21 cellular contexts compared by ENCODE assay signal in genomic region chr2:44804406-44805235, GRCh38.
DNase-seq lines count a peak whose midpoint lies in the region; ATAC-seq and TF ChIP-seq lines count a peak whose summit lies in the region.
"Had no signal": no experiment of that assay in that cellular context is flagged by ENCODE, and none has a peak within 500 bp of the region (broad histone marks: within the 10 kb centered on the region; RNA-seq: fewer than 3 reads in every experiment).

No MANE protein-coding gene starts in this region.

- H2AFZ ChIP-seq in neural progenitor cell (replicated peaks): no peak overlapping the region

- H3K36me3 ChIP-seq in HUES64 (ENCODE audit: insufficient read depth, low read length): no peaks in the 10 kb centered on the region
- H3K36me3 ChIP-seq in neural progenitor cell: no peaks in the 10 kb centered on the region
- no peaks in the 10 kb centered on the region for H3K36me3 ChIP-seq in WERI-Rb-1
- H3K36me3 ChIP-seq: BLaER1, cardiac muscle cell had no signal

- peak overlapping the region; percentile 37 for H3K4me3 ChIP-seq in HUES64 (ENCODE audit: low read length)
- peak overlapping the region; percentile 45 for H3K4me3 ChIP-seq in neural progenitor cell
- no peak overlapping the region for H3K4me3 ChIP-seq in WERI-Rb-1 (ENCODE audit: low read depth, low read length)
- H3K4me3 ChIP-seq: A549, BLaER1, cardiac muscle cell had no signal

- peak overlapping the region; percentile 61; the same call in 1 of the 2 replicates for H3K27ac ChIP-seq in HUES64 (ENCODE audit: low read depth, low read length)
- peak overlapping the region; percentile 95 for H3K27ac ChIP-seq in neural progenitor cell
- H3K27ac ChIP-seq in WERI-Rb-1: no peak overlapping the region
- H3K27ac ChIP-seq: A549, BLaER1, cardiac muscle cell, epithelial cell of prostate had no signal

- H3K4me1 ChIP-seq in HUES64 (ENCODE audit: insufficient read depth, low read length) (peaks cover 76% of the 10 kb centered on the region), neural progenitor cell (peaks cover 88% of the 10 kb centered on the region)
- H3K4me1 ChIP-seq: A549, BLaER1 had no signal

- no peak for ATAC-seq in WTC11
- ATAC-seq in naive thymus-derived CD8-positive, alpha-beta T cell: no peak

- peaks cover 6% of the 10 kb centered on the region for H4K20me1 ChIP-seq in neural progenitor cell (ENCODE audit: low read depth)

- H3K79me2 ChIP-seq in neural progenitor cell (ENCODE audit: low read depth): no peaks in the 10 kb centered on the region

- H3K9me3 Mint-ChIP-seq in WTC11 (no peaks in the 10 kb centered on the region), neural progenitor cell (no peaks in the 10 kb centered on the region)
- peaks cover 0 to 2% (median 0%) of the 10 kb centered on the region in 9 donors for H3K9me3 Mint-ChIP-seq in naive thymus-derived CD8-positive, alpha-beta T cell

- DNase-seq in NCI-H510A treated with DMSO at 0.1 percent for 48 hours (lab: John Stamatoyannopoulos, UW) (peak; percentile 18), NCI-H510A (lab: John Stamatoyannopoulos, UW) (no peak), WTC11 (ENCODE audit: low spot score) (no peak), neural progenitor cell (ENCODE audit: low spot score) (peak; percentile 87), HK-2 (ENCODE audit: unreplicated experiment) (no peak), WERI-Rb-1 (no peak)
- DNase-seq in naive thymus-derived CD8-positive, alpha-beta T cell: no peak
- DNase-seq: activated CD4-positive, alpha-beta T cell treated with anti-CD3 and anti-CD28 coated beads, Interleukin-2, amount 50 U/mL, for 1 hour; dermis blood vessel endothelial cell; foreskin fibroblast; KG1; midbrain; NCI-H1092 treated with DMSO at 0.1 percent for 48 hours; stimulated activated CD4-positive, alpha-beta T cell treated with anti-CD3 and anti-CD28 coated beads, Interleukin-4, amount 100 ng/mL, for 4 hours; SW 1271 had no signal

- H3K27me3 Mint-ChIP-seq in WTC11 (ENCODE audit: low read depth): peaks cover 45% of the 10 kb centered on the region
- peaks cover 73% of the 10 kb centered on the region for H3K27me3 Mint-ChIP-seq in neural progenitor cell (ENCODE audit: insufficient read depth, low read depth)
- peaks cover 53 to 84% (median 75%) of the 10 kb centered on the region in 5 donors for H3K27me3 Mint-ChIP-seq in naive thymus-derived CD8-positive, alpha-beta T cell

- no peak overlapping the region; the same call in 1 of the 2 replicates for H3K9ac ChIP-seq in HUES64 (ENCODE audit: low read depth, low read length)
- H3K9ac ChIP-seq in neural progenitor cell: no peak overlapping the region
- H3K9ac ChIP-seq: BLaER1 had no signal

- H3K4me2 ChIP-seq in neural progenitor cell: peak overlapping the region; percentile 77
- H3K4me2 ChIP-seq: A549, BLaER1 had no signal

- H3K4me3 Mint-ChIP-seq in WTC11 (peak overlapping the region; percentile 41), neural progenitor cell (peak overlapping the region; percentile 17)
- H3K4me3 Mint-ChIP-seq in naive thymus-derived CD8-positive, alpha-beta T cell: no peak overlapping the region

- H3K36me3 Mint-ChIP-seq in WTC11: no peaks in the 10 kb centered on the region
- no peaks in the 10 kb centered on the region for H3K36me3 Mint-ChIP-seq in neural progenitor cell
- H3K36me3 Mint-ChIP-seq in naive thymus-derived CD8-positive, alpha-beta T cell: peaks cover 1 to 5% (median 2%) of the 10 kb centered on the region in 3 donors

- TF ChIP-seq CTCF in WTC11 (IDR thresholded peaks at IDR 0.05) (no peak), neural progenitor cell (IDR thresholded peaks at IDR 0.05) (peak; percentile 6), WERI-Rb-1 (IDR thresholded peaks at IDR 0.05; ENCODE audit: low read depth, low read length) (no peak)

- peaks cover 78% of the 10 kb centered on the region for H3F3A ChIP-seq in neural progenitor cell (ENCODE audit: low read depth)

- 17% methylated on average over 11 of the region's 11 CpGs for WGBS in HUES64

- no peaks in the 10 kb centered on the region for H3K9me3 ChIP-seq in HUES64 (ENCODE audit: insufficient read depth, low read depth, low read length)
- no peaks in the 10 kb centered on the region for H3K9me3 ChIP-seq in neural progenitor cell (ENCODE audit: low read depth)
- no peaks in the 10 kb centered on the region for H3K9me3 ChIP-seq in WERI-Rb-1 (ENCODE audit: severe bottlenecking)
- H3K9me3 ChIP-seq: A549 had no signal

- CTCF ChIA-PET in WTC11 (lab: Charles Lee): interaction anchor here (1.0 to 2.6 kb wide), 5 partner anchors 14 to 325 kb away, joined by 3 to 9 read pairs (median 6); no protein-coding TSS in a partner anchor

- peaks cover 67% of the 10 kb centered on the region for H3K4me1 Mint-ChIP-seq in WTC11
- peaks cover 36% of the 10 kb centered on the region for H3K4me1 Mint-ChIP-seq in neural progenitor cell
- H3K4me1 Mint-ChIP-seq in naive thymus-derived CD8-positive, alpha-beta T cell: peaks cover 8 to 27% (median 19%) of the 10 kb centered on the region in 4 donors

- H3K27ac Mint-ChIP-seq in WTC11 (peak overlapping the region; percentile 38; the same call in 1 of the 2 replicates), neural progenitor cell (no peak overlapping the region)
- no peak overlapping the region for H3K27ac Mint-ChIP-seq in naive thymus-derived CD8-positive, alpha-beta T cell
- H3K27ac Mint-ChIP-seq: progenitor cell of endocrine pancreas had no signal

- POLR2A ChIA-PET in WTC11 (lab: Charles Lee): interaction anchor here (1.8 kb wide), 1 partner anchor 15 kb away, joined by 6 read pairs; no protein-coding TSS in a partner anchor
- POLR2A ChIA-PET in naive thymus-derived CD8-positive, alpha-beta T cell (lab: Charles Lee): no interaction called here

- peaks cover 98% of the 10 kb centered on the region for H3K27me3 ChIP-seq in HUES64 (ENCODE audit: insufficient read depth, low read length)
- H3K27me3 ChIP-seq in neural progenitor cell: peaks cover 24% of the 10 kb centered on the region
- H3K27me3 ChIP-seq in WERI-Rb-1 (ENCODE audit: insufficient read depth, low read depth, severe bottlenecking): no peaks in the 10 kb centered on the region

TF ChIP-seq in WTC11, 78 proteins besides CTCF, POLR2A, EP300 and RAD21:
- TF ChIP-seq ETV6 (CRISPR knock-in tag; IDR thresholded peaks at IDR 0.05) (peak; percentile 22; the same call in 1 of the 2 replicates), ATF1 (CRISPR knock-in tag; IDR thresholded peaks at IDR 0.05) (no peak), PRDM15 (CRISPR knock-in tag; IDR thresholded peaks at IDR 0.05) (peak; percentile 17; the same call in 1 of the 2 replicates)

Comparison
In these comparisons a context has a peak if more than half of its experiments do, and no peak if none do; other contexts are left out.
1. DNase-seq: peak in NCI-H510A treated with DMSO at 0.1 percent for 48 hours (single experiment) and neural progenitor cell (single experiment); none in NCI-H510A (single experiment), WTC11 (single experiment), HK-2 (single experiment), WERI-Rb-1 (single experiment) and naive thymus-derived CD8-positive, alpha-beta T cell (0 of 10).
2. H3K4me3 Mint-ChIP-seq: peak in WTC11 (single experiment) and neural progenitor cell (single experiment); none in naive thymus-derived CD8-positive, alpha-beta T cell (0 of 10).